1 cellular context compared by ENCODE assay signal in the genomic region with DNA sequence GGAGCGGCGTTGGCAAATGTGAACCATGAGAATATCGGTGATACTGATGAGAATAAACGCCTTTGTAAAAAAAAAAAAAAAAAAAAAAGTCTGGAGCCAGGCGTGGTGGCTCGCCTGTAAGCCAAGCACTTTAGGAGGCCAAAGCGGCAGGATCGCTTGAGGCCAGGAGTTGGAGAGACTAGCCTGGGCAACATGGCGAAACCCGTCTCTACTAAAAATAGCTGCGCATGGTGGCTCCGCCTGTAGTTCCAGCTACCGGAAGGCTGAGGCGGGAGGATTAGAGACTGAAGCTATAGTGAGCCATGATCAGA.
A peak's percentile ranks its signal among the peaks of the same experiment; 100 is the strongest.
TF ChIP-seq lines count a peak whose summit lies in the region.

No MANE protein-coding gene starts in this region.

TF ChIP-seq in K562, 482 proteins besides CTCF, POLR2A, EP300 and RAD21 (continues in another document):
- TF ChIP-seq, protein P1, sequence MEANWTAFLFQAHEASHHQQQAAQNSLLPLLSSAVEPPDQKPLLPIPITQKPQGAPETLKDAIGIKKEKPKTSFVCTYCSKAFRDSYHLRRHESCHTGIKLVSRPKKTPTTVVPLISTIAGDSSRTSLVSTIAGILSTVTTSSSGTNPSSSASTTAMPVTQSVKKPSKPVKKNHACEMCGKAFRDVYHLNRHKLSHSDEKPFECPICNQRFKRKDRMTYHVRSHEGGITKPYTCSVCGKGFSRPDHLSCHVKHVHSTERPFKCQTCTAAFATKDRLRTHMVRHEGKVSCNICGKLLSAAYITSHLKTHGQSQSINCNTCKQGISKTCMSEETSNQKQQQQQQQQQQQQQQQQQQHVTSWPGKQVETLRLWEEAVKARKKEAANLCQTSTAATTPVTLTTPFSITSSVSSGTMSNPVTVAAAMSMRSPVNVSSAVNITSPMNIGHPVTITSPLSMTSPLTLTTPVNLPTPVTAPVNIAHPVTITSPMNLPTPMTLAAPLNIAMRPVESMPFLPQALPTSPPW (CRISPR knock-in tag; IDR thresholded peaks at IDR 0.05): no peak
- TF ChIP-seq SRSF1 (IDR thresholded peaks at IDR 0.05; ENCODE audit: low read depth, low read length) (no peak), TAF7 (tag; IDR thresholded peaks at IDR 0.05) (0 out of 2 replicates have a peak, but pooled peaks have one; percentile 69), SNIP1 (IDR thresholded peaks at IDR 0.05; ENCODE audit: low read depth) (no peak), RNF2 (IDR thresholded peaks at IDR 0.05) (peak; percentile 8; the same call in 1 of the 2 replicates), HDGF (IDR thresholded peaks at IDR 0.05) (no peak), TCF7 (IDR thresholded peaks at IDR 0.05; ENCODE audit: borderline replicate concordance) (no peak), FOXK2 (conservative IDR thresholded peaks at IDR 0.05 in 1 of 2, IDR thresholded peaks at IDR 0.05 in 1 of 2; ENCODE audit: low read depth in 2 of 2) (no peak), ETV5 (CRISPR knock-in tag; IDR thresholded peaks at IDR 0.05; ENCODE audit: low read depth) (no peak), GABPB2 (CRISPR knock-in tag; conservative IDR thresholded peaks at IDR 0.05) (no peak), ZBTB7A (IDR thresholded peaks at IDR 0.05; ENCODE audit: borderline replicate concordance, control insufficient read depth, low read depth, low read length) (no peak), KLF1 (tag; IDR thresholded peaks at IDR 0.05) (no peak), FOXJ2 (tag; IDR thresholded peaks at IDR 0.05) (peak; percentile 63; the same call in 1 of the 2 replicates), KLF6 (CRISPR knock-in tag; IDR thresholded peaks at IDR 0.05; ENCODE audit: borderline replicate concordance) (no peak), ZEB2 (IDR thresholded peaks at IDR 0.05) (no peak), PCBP2 (IDR thresholded peaks at IDR 0.05; ENCODE audit: low read depth, low read length, poor library complexity, severe bottlenecking) (no peak), YY1 (IDR thresholded peaks at IDR 0.05; ENCODE audit: borderline replicate concordance in 1 of 3, control insufficient read depth in 1 of 3, extremely low read depth in 1 of 3, insufficient read depth in 3 of 3, insufficient read length in 1 of 3, insufficient replicate concordance in 2 of 3, low read depth in 1 of 3, low read length in 2 of 3) (peak in 2 of 3 experiments; percentile 64 to 78), ZNF586 (CRISPR knock-in tag; conservative IDR thresholded peaks at IDR 0.05) (no peak), POLR2G (IDR thresholded peaks at IDR 0.05; ENCODE audit: low read depth, low read length) (no peak), ZNF133 (CRISPR knock-in tag; IDR thresholded peaks at IDR 0.05) (no peak), POLR3A (IDR thresholded peaks at IDR 0.05; ENCODE audit: borderline replicate concordance, extremely low read depth, insufficient read depth, insufficient read length) (no peak), NFATC3 (IDR thresholded peaks at IDR 0.05) (no peak), ZNF253 (CRISPR knock-in tag; conservative IDR thresholded peaks at IDR 0.05) (no peak), SMARCA5 (IDR thresholded peaks at IDR 0.05) (no peak), BACH1 (tag; IDR thresholded peaks at IDR 0.05) (0 out of 2 replicates have a peak, but pooled peaks have one; percentile 14), ZNF124 (CRISPR knock-in tag; IDR thresholded peaks at IDR 0.05) (no peak), MXI1 (IDR thresholded peaks at IDR 0.05; ENCODE audit: low read depth, low read length) (no peak), RBFOX2 (IDR thresholded peaks at IDR 0.05; ENCODE audit: low read depth, low read length) (no peak), XRCC4 (IDR thresholded peaks at IDR 0.05; ENCODE audit: extremely low read depth, insufficient read depth, insufficient read length) (no peak), PHB2 (IDR thresholded peaks at IDR 0.05; ENCODE audit: low read depth) (no peak), CHCHD3 (CRISPR knock-in tag; IDR thresholded peaks at IDR 0.05) (no peak), RBM25 (IDR thresholded peaks at IDR 0.05; ENCODE audit: low read depth, low read length, severe bottlenecking) (no peak), ZNF384 (IDR thresholded peaks at IDR 0.05; ENCODE audit: low read depth, low read length) (no peak), SMARCE1 (IDR thresholded peaks at IDR 0.05) (no peak), PPARD (CRISPR knock-in tag; IDR thresholded peaks at IDR 0.05) (no peak), CREBBP (IDR thresholded peaks at IDR 0.05; ENCODE audit: low read depth, low read length) (no peak), BRD9 (IDR thresholded peaks at IDR 0.05; ENCODE audit: low read depth, partially characterized antibody) (peak; percentile 37), ZNF408 (CRISPR knock-in tag; IDR thresholded peaks at IDR 0.05; ENCODE audit: low read depth) (no peak), STAT5A (IDR thresholded peaks at IDR 0.05; ENCODE audit: borderline replicate concordance, low read length) (no peak), PYGO2 (tag; IDR thresholded peaks at IDR 0.05) (no peak), ZNF146 (CRISPR knock-in tag; IDR thresholded peaks at IDR 0.05; ENCODE audit: unreplicated experiment) (no peak)
- TF ChIP-seq, protein P2, sequence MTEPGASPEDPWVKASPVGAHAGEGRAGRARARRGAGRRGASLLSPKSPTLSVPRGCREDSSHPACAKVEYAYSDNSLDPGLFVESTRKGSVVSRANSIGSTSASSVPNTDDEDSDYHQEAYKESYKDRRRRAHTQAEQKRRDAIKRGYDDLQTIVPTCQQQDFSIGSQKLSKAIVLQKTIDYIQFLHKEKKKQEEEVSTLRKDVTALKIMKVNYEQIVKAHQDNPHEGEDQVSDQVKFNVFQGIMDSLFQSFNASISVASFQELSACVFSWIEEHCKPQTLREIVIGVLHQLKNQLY (CRISPR knock-in tag; conservative IDR thresholded peaks at IDR 0.05): no peak
- TF ChIP-seq, protein P3, sequence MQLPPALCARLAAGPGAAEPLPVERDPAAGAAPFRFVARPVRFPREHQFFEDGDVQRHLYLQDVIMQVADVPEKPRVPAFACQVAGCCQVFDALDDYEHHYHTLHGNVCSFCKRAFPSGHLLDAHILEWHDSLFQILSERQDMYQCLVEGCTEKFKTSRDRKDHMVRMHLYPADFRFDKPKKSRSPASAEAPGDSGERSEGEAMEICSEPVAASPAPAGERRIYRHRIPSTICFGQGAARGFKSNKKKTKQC (CRISPR knock-in tag; IDR thresholded peaks at IDR 0.05): 0 out of 2 replicates have a peak, but pooled peaks have one; percentile 9
- TF ChIP-seq, protein P4, sequence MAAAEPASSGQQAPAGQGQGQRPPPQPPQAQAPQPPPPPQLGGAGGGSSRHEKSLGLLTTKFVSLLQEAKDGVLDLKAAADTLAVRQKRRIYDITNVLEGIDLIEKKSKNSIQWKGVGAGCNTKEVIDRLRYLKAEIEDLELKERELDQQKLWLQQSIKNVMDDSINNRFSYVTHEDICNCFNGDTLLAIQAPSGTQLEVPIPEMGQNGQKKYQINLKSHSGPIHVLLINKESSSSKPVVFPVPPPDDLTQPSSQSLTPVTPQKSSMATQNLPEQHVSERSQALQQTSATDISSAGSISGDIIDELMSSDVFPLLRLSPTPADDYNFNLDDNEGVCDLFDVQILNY (CRISPR knock-in tag; IDR thresholded peaks at IDR 0.05): no peak
- TF ChIP-seq, protein P5, sequence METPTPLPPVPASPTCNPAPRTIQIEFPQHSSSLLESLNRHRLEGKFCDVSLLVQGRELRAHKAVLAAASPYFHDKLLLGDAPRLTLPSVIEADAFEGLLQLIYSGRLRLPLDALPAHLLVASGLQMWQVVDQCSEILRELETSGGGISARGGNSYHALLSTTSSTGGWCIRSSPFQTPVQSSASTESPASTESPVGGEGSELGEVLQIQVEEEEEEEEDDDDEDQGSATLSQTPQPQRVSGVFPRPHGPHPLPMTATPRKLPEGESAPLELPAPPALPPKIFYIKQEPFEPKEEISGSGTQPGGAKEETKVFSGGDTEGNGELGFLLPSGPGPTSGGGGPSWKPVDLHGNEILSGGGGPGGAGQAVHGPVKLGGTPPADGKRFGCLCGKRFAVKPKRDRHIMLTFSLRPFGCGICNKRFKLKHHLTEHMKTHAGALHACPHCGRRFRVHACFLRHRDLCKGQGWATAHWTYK (CRISPR knock-in tag; IDR thresholded peaks at IDR 0.05): no peak
- TF ChIP-seq, protein P6, sequence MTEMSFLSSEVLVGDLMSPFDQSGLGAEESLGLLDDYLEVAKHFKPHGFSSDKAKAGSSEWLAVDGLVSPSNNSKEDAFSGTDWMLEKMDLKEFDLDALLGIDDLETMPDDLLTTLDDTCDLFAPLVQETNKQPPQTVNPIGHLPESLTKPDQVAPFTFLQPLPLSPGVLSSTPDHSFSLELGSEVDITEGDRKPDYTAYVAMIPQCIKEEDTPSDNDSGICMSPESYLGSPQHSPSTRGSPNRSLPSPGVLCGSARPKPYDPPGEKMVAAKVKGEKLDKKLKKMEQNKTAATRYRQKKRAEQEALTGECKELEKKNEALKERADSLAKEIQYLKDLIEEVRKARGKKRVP (CRISPR knock-in tag; IDR thresholded peaks at IDR 0.05): no peak
- TF ChIP-seq, protein P7, sequence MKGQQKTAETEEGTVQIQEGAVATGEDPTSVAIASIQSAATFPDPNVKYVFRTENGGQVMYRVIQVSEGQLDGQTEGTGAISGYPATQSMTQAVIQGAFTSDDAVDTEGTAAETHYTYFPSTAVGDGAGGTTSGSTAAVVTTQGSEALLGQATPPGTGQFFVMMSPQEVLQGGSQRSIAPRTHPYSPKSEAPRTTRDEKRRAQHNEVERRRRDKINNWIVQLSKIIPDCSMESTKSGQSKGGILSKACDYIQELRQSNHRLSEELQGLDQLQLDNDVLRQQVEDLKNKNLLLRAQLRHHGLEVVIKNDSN (CRISPR knock-in tag; IDR thresholded peaks at IDR 0.05): no peak
- TF ChIP-seq, protein P8, sequence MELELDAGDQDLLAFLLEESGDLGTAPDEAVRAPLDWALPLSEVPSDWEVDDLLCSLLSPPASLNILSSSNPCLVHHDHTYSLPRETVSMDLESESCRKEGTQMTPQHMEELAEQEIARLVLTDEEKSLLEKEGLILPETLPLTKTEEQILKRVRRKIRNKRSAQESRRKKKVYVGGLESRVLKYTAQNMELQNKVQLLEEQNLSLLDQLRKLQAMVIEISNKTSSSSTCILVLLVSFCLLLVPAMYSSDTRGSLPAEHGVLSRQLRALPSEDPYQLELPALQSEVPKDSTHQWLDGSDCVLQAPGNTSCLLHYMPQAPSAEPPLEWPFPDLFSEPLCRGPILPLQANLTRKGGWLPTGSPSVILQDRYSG (tag; conservative IDR thresholded peaks at IDR 0.05; ENCODE audit: low read depth): no peak
- TF ChIP-seq, protein P9, sequence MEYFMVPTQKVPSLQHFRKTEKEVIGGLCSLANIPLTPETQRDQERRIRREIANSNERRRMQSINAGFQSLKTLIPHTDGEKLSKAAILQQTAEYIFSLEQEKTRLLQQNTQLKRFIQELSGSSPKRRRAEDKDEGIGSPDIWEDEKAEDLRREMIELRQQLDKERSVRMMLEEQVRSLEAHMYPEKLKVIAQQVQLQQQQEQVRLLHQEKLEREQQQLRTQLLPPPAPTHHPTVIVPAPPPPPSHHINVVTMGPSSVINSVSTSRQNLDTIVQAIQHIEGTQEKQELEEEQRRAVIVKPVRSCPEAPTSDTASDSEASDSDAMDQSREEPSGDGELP (CRISPR knock-in tag; IDR thresholded peaks at IDR 0.05; ENCODE audit: borderline replicate concordance): no peak
- TF ChIP-seq, protein P10, sequence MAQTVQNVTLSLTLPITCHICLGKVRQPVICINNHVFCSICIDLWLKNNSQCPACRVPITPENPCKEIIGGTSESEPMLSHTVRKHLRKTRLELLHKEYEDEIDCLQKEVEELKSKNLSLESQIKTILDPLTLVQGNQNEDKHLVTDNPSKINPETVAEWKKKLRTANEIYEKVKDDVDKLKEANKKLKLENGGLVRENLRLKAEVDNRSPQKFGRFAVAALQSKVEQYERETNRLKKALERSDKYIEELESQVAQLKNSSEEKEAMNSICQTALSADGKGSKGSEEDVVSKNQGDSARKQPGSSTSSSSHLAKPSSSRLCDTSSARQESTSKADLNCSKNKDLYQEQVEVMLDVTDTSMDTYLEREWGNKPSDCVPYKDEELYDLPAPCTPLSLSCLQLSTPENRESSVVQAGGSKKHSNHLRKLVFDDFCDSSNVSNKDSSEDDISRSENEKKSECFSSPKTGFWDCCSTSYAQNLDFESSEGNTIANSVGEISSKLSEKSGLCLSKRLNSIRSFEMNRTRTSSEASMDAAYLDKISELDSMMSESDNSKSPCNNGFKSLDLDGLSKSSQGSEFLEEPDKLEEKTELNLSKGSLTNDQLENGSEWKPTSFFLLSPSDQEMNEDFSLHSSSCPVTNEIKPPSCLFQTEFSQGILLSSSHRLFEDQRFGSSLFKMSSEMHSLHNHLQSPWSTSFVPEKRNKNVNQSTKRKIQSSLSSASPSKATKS (CRISPR knock-in tag; IDR thresholded peaks at IDR 0.05): no peak
- TF ChIP-seq, protein P11, sequence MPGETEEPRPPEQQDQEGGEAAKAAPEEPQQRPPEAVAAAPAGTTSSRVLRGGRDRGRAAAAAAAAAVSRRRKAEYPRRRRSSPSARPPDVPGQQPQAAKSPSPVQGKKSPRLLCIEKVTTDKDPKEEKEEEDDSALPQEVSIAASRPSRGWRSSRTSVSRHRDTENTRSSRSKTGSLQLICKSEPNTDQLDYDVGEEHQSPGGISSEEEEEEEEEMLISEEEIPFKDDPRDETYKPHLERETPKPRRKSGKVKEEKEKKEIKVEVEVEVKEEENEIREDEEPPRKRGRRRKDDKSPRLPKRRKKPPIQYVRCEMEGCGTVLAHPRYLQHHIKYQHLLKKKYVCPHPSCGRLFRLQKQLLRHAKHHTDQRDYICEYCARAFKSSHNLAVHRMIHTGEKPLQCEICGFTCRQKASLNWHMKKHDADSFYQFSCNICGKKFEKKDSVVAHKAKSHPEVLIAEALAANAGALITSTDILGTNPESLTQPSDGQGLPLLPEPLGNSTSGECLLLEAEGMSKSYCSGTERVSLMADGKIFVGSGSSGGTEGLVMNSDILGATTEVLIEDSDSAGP (CRISPR knock-in tag; IDR thresholded peaks at IDR 0.05): no peak
- TF ChIP-seq, protein P12, sequence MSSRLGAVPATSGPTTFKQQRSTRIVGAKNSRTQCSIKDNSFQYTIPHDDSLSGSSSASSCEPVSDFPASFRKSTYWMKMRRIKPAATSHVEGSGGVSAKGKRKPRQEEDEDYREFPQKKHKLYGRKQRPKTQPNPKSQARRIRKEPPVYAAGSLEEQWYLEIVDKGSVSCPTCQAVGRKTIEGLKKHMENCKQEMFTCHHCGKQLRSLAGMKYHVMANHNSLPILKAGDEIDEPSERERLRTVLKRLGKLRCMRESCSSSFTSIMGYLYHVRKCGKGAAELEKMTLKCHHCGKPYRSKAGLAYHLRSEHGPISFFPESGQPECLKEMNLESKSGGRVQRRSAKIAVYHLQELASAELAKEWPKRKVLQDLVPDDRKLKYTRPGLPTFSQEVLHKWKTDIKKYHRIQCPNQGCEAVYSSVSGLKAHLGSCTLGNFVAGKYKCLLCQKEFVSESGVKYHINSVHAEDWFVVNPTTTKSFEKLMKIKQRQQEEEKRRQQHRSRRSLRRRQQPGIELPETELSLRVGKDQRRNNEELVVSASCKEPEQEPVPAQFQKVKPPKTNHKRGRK (tag; IDR thresholded peaks at IDR 0.05): no peak
- TF ChIP-seq, protein P13, sequence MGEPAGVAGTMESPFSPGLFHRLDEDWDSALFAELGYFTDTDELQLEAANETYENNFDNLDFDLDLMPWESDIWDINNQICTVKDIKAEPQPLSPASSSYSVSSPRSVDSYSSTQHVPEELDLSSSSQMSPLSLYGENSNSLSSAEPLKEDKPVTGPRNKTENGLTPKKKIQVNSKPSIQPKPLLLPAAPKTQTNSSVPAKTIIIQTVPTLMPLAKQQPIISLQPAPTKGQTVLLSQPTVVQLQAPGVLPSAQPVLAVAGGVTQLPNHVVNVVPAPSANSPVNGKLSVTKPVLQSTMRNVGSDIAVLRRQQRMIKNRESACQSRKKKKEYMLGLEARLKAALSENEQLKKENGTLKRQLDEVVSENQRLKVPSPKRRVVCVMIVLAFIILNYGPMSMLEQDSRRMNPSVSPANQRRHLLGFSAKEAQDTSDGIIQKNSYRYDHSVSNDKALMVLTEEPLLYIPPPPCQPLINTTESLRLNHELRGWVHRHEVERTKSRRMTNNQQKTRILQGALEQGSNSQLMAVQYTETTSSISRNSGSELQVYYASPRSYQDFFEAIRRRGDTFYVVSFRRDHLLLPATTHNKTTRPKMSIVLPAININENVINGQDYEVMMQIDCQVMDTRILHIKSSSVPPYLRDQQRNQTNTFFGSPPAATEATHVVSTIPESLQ (CRISPR knock-in tag; IDR thresholded peaks at IDR 0.05): no peak
